In genomic region chr1:28456078-28456477, GRCh38 we compare ENCODE assay signal across 11 cellular contexts. TPM values are rescaled to one million over a fixed set of nuclear protein-coding genes. Genes with fewer than 3 reads are reported as not detected.
DNase-seq lines count a peak whose midpoint lies in the region; ATAC-seq, FAIRE-seq and TF ChIP-seq lines count a peak whose summit lies in the region.
"Had no signal": no experiment of that assay in that cellular context is flagged by ENCODE, and none has a peak within 500 bp of the region (broad histone marks: within the 10 kb centered on the region; RNA-seq: fewer than 3 reads in every experiment).

No MANE protein-coding gene starts in this region.

- intact Hi-C loops in endothelial cell of umbilical vein (cut with micrococcal nuclease): loop anchor here (2.0 kb wide), 1 partner anchor 35 kb away; no protein-coding TSS in a partner anchor
- intact Hi-C loops in spleen (cut with DNase I; ENCODE audit: low total_unique reads): no loop called here

- CTCF ChIA-PET in endothelial cell of umbilical vein (lab: Charles Lee): interaction anchor here (0.9 to 1.9 kb wide), 5 partner anchors 9 to 102 kb away, joined by 3 to 7 read pairs (median 3); no protein-coding TSS in a partner anchor

- no peak for DNase-seq in activated naive CD4-positive, alpha-beta T cell treated with anti-CD3 and anti-CD28 coated beads, Interleukin-2, amount 50 U/mL, for 16 hours
- DNase-seq in RPMI7951 (ENCODE audit: low read depth) (peak; percentile 83), endothelial cell of umbilical vein (ENCODE audit: low read depth, low spot score) (peak; percentile 92), spleen (no peak), mucosa of gallbladder (ENCODE audit: low spot score) (no peak), ureter (ENCODE audit: low spot score) (no peak)
- DNase-seq: activated gamma-delta T cell; NCI-H524; stimulated activated naive B cell treated with anti-CD40 and anti-IgM and Interleukin-4, amounts not matched to agents 10 μg/mL and 1 μg/mL and 100 μg/mL, for 72 hours had no signal

- TF ChIP-seq CTCF in endothelial cell of umbilical vein (IDR thresholded peaks at IDR 0.05; ENCODE audit: extremely low read depth in 1 of 2, insufficient read depth in 1 of 2, low read depth in 1 of 2, low read length in 2 of 2): no peak
- no peak for TF ChIP-seq CTCF in spleen (IDR thresholded peaks at IDR 0.05 in 8 of 11, conservative IDR thresholded peaks at IDR 0.05 in 3 of 11)

- H3K9me3 ChIP-seq in endothelial cell of umbilical vein (replicated peaks; ENCODE audit: control insufficient read depth, insufficient read depth, low read length) (no peaks in the 10 kb centered on the region), spleen (no peaks in the 10 kb centered on the region)

- H3K4me1 Mint-ChIP-seq in activated naive CD4-positive, alpha-beta T cell treated with anti-CD3 and anti-CD28 coated beads, Interleukin-2, amount 50 U/mL, for 24 hours: peaks cover 19% of the 10 kb centered on the region

- WGBS in spleen, 5 donors: 27 to 41% (median 35%) methylated on average over 5 of the region's 5 CpGs

- H3K36me3 ChIP-seq in endothelial cell of umbilical vein (ENCODE audit: control insufficient read depth in 2 of 2, extremely low read depth in 1 of 2, insufficient read depth in 2 of 2, low read length in 2 of 2) (no peaks in the 10 kb centered on the region), spleen (peaks cover 0 to 30% (median 9%) of the 10 kb centered on the region in 6 donors)

- peak overlapping the region; percentile 83 for H3K27ac ChIP-seq in endothelial cell of umbilical vein (ENCODE audit: insufficient read depth, low read depth, low read length)
- H3K27ac ChIP-seq in spleen: peak overlapping the region in 7 of 8 donors; percentile 21 to 69 (median 66)

- H3K9me1 ChIP-seq in endothelial cell of umbilical vein (replicated peaks; ENCODE audit: control insufficient read depth, extremely low read depth, insufficient read depth, low read length): no peaks in the 10 kb centered on the region

- no TSS peak for BruUV-seq in endothelial cell of umbilical vein (replicated peaks; lab: Mats Ljungman, UMichigan)

- H3K4me3 Mint-ChIP-seq in activated naive CD4-positive, alpha-beta T cell treated with anti-CD3 and anti-CD28 coated beads, Interleukin-2, amount 50 U/mL, for 24 hours: no peak overlapping the region
- H3K4me3 Mint-ChIP-seq: stimulated activated naive B cell treated with anti-CD40 and anti-IgM and Interleukin-4, amounts not matched to agents 10 μg/mL and 1 μg/mL and 100 μg/mL, for 72 hours had no signal

- TF ChIP-seq POLR2A in endothelial cell of umbilical vein (IDR thresholded peaks at IDR 0.05; ENCODE audit: low read depth, low read length): peak; percentile 80
- no peak for TF ChIP-seq POLR2A in spleen (IDR thresholded peaks at IDR 0.05)

- dilution Hi-C loops in endothelial cell of umbilical vein (cut with MboI; ENCODE audit: extremely low pct_ligation_motif_present, low sequenced_read_pairs): no loop called here

- POLR2A ChIA-PET in endothelial cell of umbilical vein (lab: Charles Lee): no interaction called here

- no peaks in the 10 kb centered on the region for H4K20me1 ChIP-seq in endothelial cell of umbilical vein (replicated peaks; ENCODE audit: control insufficient read depth, extremely low read depth, insufficient read depth, low read length)

- H3K4me2 ChIP-seq in endothelial cell of umbilical vein (ENCODE audit: insufficient read depth, low read length): peak overlapping the region; percentile 85

- H3K27me3 Mint-ChIP-seq in activated naive CD4-positive, alpha-beta T cell treated with anti-CD3 and anti-CD28 coated beads, Interleukin-2, amount 50 U/mL, for 24 hours: no peaks in the 10 kb centered on the region
- H3K27me3 Mint-ChIP-seq: stimulated activated naive B cell treated with anti-CD40 and anti-IgM and Interleukin-4, amounts not matched to agents 10 μg/mL and 1 μg/mL and 100 μg/mL, for 72 hours had no signal

- no peak overlapping the region for H3K4me3 ChIP-seq in endothelial cell of umbilical vein (replicated peaks in 1 of 3; ENCODE audit: insufficient read depth in 1 of 3, low read depth in 1 of 3, low read length in 3 of 3)
- H3K4me3 ChIP-seq in spleen: no peak overlapping the region

- peak overlapping the region; percentile 53 for H3K9ac ChIP-seq in endothelial cell of umbilical vein (replicated peaks; ENCODE audit: extremely low read depth, insufficient read depth, low read length)

- peak overlapping the region; percentile 14 for H2AFZ ChIP-seq in endothelial cell of umbilical vein (ENCODE audit: low read depth, low read length)

- peaks cover 56% of the 10 kb centered on the region for H3K4me1 ChIP-seq in endothelial cell of umbilical vein (ENCODE audit: control insufficient read depth, extremely low read depth, insufficient read depth, low read length)
- peaks cover 5 to 47% (median 25%) of the 10 kb centered on the region in 6 donors for H3K4me1 ChIP-seq in spleen

- peak overlapping the region; percentile 31 for H3K27ac Mint-ChIP-seq in activated naive CD4-positive, alpha-beta T cell treated with anti-CD3 and anti-CD28 coated beads, Interleukin-2, amount 50 U/mL, for 24 hours

- ATAC-seq in GM19452 (IDR thresholded peaks at IDR 0.05; ENCODE audit: unreplicated experiment): no peak
- ATAC-seq: stimulated activated naive B cell treated with anti-CD40 and anti-IgM and Interleukin-4, amounts not matched to agents 10 μg/mL and 1 μg/mL and 100 μg/mL, for 72 hours had no signal

- H3K36me3 Mint-ChIP-seq in activated naive CD4-positive, alpha-beta T cell treated with anti-CD3 and anti-CD28 coated beads, Interleukin-2, amount 50 U/mL, for 24 hours: peaks cover 13% of the 10 kb centered on the region

- no peaks in the 10 kb centered on the region for H3K9me3 Mint-ChIP-seq in activated naive CD4-positive, alpha-beta T cell treated with anti-CD3 and anti-CD28 coated beads, Interleukin-2, amount 50 U/mL, for 24 hours
- H3K9me3 Mint-ChIP-seq: stimulated activated naive B cell treated with anti-CD40 and anti-IgM and Interleukin-4, amounts not matched to agents 10 μg/mL and 1 μg/mL and 100 μg/mL, for 72 hours had no signal

- H3K27me3 ChIP-seq in endothelial cell of umbilical vein (ENCODE audit: control insufficient read depth in 2 of 2, insufficient read depth in 2 of 2, low read length in 2 of 2) (no peaks in the 10 kb centered on the region), spleen (replicated peaks in 1 of 7) (no peaks in the 10 kb centered on the region)

- peak; percentile 85 for FAIRE-seq in endothelial cell of umbilical vein (lab: Jason Lieb, UNC)

- peaks cover 10% of the 10 kb centered on the region for H3K79me2 ChIP-seq in endothelial cell of umbilical vein (ENCODE audit: control insufficient read depth, insufficient read depth, low read length)

TF ChIP-seq in endothelial cell of umbilical vein, 7 proteins besides CTCF, POLR2A, EP300 and RAD21:
- TF ChIP-seq JUN (IDR thresholded peaks at IDR 0.05; ENCODE audit: borderline replicate concordance, insufficient read depth, insufficient read length, low read depth): peak; percentile 37
- peak; percentile 70 for TF ChIP-seq POLR2AphosphoS5 (IDR thresholded peaks at IDR 0.05; ENCODE audit: insufficient read depth, low read depth, low read length)
- peak; percentile 59 for TF ChIP-seq MAX (IDR thresholded peaks at IDR 0.05; ENCODE audit: insufficient read depth, insufficient read length)
- TF ChIP-seq MYC (IDR thresholded peaks at IDR 0.05; ENCODE audit: low read depth, low read length): no peak
- no peak for TF ChIP-seq GATA2 (IDR thresholded peaks at IDR 0.05; ENCODE audit: insufficient read depth, insufficient read length, low read depth, low read length)
- TF ChIP-seq EZH2 (IDR thresholded peaks at IDR 0.05; ENCODE audit: borderline replicate concordance, low read depth, low read length, severe bottlenecking): no peak
- peak; percentile 45 for TF ChIP-seq FOS (IDR thresholded peaks at IDR 0.05; ENCODE audit: borderline replicate concordance, insufficient read depth, low read length)

RNA-seq across cellular contexts. Expression of gene RCC1, which starts 49.8 kb away (rescaled TPM):
- total RNA-seq in RPMI7951 (2014; rRNA removed; shearing (Covaris generic)): 38.2 and 48.9 TPM in 2 replicates
- total RNA-seq in endothelial cell of umbilical vein (72.7 and 77.7 TPM in 2 replicates), spleen (10 to 100 TPM; 15.1 to 26.2 (median 22.4) TPM), mucosa of gallbladder (30.3 TPM), ureter (35.1 TPM)
- polyA plus RNA-seq in endothelial cell of umbilical vein (28.7 and 37.1 TPM in 2 replicates), spleen (10 to 100 TPM; 23.6 to 29.0 (median 28.9) TPM)
- polyA plus RNA-seq in endothelial cell of umbilical vein (2011; cell fraction: cytosol; rRNA removed): 55.5 and 56.5 TPM in 2 replicates
- 50.8 and 62.4 TPM in 2 replicates for polyA plus RNA-seq in endothelial cell of umbilical vein (2011; cell fraction: nucleus; rRNA removed)
- 36.0 and 59.5 TPM in 2 replicates for polyA plus RNA-seq in endothelial cell of umbilical vein (2012)
- polyA minus RNA-seq in endothelial cell of umbilical vein: 39.1 and 81.3 TPM in 2 replicates
- 55.6 TPM for polyA minus RNA-seq in endothelial cell of umbilical vein (2011; cell fraction: cytosol; rRNA and poly(A)+ RNA removed)
- 19.6 and 22.7 TPM in 2 replicates for polyA minus RNA-seq in endothelial cell of umbilical vein (2011; cell fraction: nucleus; rRNA and poly(A)+ RNA removed)

Comparison
In these comparisons a context has a peak if more than half of its experiments do, and no peak if none do; other contexts are left out.
1. DNase-seq: peak in RPMI7951 (single experiment) and endothelial cell of umbilical vein (single experiment); none in activated naive CD4-positive, alpha-beta T cell treated with anti-CD3 and anti-CD28 coated beads, Interleukin-2, amount 50 U/mL, for 16 hours (single experiment), spleen (single experiment), mucosa of gallbladder (single experiment) and ureter (single experiment).